In genomic region chr13:33137726-33138125, GRCh38 we compare ENCODE assay signal across 21 cellular contexts.
"Had no signal": no experiment of that assay in that cellular context is flagged by ENCODE, and none has a peak within 500 bp of the region (broad histone marks: within the 10 kb centered on the region; RNA-seq: fewer than 3 reads in every experiment).

No MANE protein-coding gene starts in this region.

- DNase-seq: cerebellar nuclear complex; colonic mucosa; dermis blood vessel endothelial cell; effector CD4-positive, alpha-beta T cell; endodermal cell; erythroblast; foreskin keratinocyte; kidney; left cardiac atrium; left ventricle myocardium superior; mesenchymal stem cell; midbrain; sigmoid colon; stimulated activated CD4-positive, alpha-beta T cell treated with anti-CD3 and anti-CD28 coated beads, Interleukin-2, amount 100 ng/mL, for 24 hours; stimulated activated naive CD4-positive, alpha-beta T cell; stomach; substantia nigra; upper lobe of right lung had no signal

- H3K27ac ChIP-seq: colonic mucosa, foreskin keratinocyte, skin epidermis, stomach, upper lobe of right lung had no signal

- H3K36me3 ChIP-seq: colonic mucosa had no signal

- ATAC-seq: foreskin keratinocyte; natural killer cell treated with Interleukin-12 subunit alpha and Interleukin-12 subunit beta and Interleukin-15 and Interleukin-18, amount 100 ng/mL, for 72 hours; upper lobe of right lung had no signal

- H3K36me3 Mint-ChIP-seq: natural killer cell treated with Interleukin-12 subunit alpha and Interleukin-12 subunit beta and Interleukin-15 and Interleukin-18, amount 100 ng/mL, for 72 hours had no signal

- H3K4me3 Mint-ChIP-seq: endodermal cell; natural killer cell treated with Interleukin-12 subunit alpha and Interleukin-12 subunit beta and Interleukin-15 and Interleukin-18, amount 100 ng/mL, for 72 hours had no signal

- H3K9me3 Mint-ChIP-seq: natural killer cell treated with Interleukin-12 subunit alpha and Interleukin-12 subunit beta and Interleukin-15 and Interleukin-18, amount 100 ng/mL, for 72 hours had no signal

- H3K27ac Mint-ChIP-seq: endodermal cell; natural killer cell treated with Interleukin-12 subunit alpha and Interleukin-12 subunit beta and Interleukin-15 and Interleukin-18, amount 100 ng/mL, for 72 hours had no signal

- H3K4me1 ChIP-seq: colonic mucosa, foreskin keratinocyte, upper lobe of right lung had no signal

- H3K27me3 Mint-ChIP-seq: natural killer cell treated with Interleukin-12 subunit alpha and Interleukin-12 subunit beta and Interleukin-15 and Interleukin-18, amount 100 ng/mL, for 72 hours had no signal

- H3K4me1 Mint-ChIP-seq: endodermal cell had no signal

- H3K4me3 ChIP-seq: colonic mucosa, lung, sigmoid colon, skin epidermis, stomach, upper lobe of right lung had no signal

- H3K9me3 ChIP-seq: colonic mucosa, upper lobe of right lung had no signal

- H3K27me3 ChIP-seq: colonic mucosa, foreskin keratinocyte, sigmoid colon, stomach, upper lobe of right lung had no signal
